Comparison of ENCODE assay signal across 21 cellular contexts in the genomic region with DNA sequence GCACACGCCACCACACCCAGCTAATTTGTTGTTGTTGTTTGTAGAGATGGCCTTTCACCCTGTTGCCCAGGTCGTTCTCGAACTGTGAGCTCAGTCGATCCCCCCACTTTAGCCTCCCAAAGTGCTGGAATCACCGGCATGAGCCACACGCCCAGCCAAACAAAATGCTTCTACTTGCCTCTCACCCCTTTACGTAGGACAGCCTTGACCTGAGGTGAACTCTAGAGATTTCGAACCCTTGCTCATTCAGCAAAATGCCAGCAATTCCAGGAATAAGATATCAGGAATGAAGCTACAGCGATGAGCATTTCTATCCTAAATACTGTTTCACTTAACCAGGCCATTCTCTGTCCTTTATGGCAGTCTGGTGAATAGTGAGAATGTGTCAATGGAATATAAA.
A peak's percentile ranks its signal among the peaks of the same experiment; 100 is the strongest.
DNase-seq lines count a peak whose midpoint lies in the region; ATAC-seq and TF ChIP-seq lines count a peak whose summit lies in the region.
"Had no signal": no experiment of that assay in that cellular context is flagged by ENCODE, and none has a peak within 500 bp of the region (broad histone marks: within the 10 kb centered on the region; RNA-seq: fewer than 3 reads in every experiment).

No MANE protein-coding gene starts in this region.

- no peak overlapping the region for H4K91ac ChIP-seq in trophoblast cell (ENCODE audit: low read depth, low read length)

- H3K4me3 ChIP-seq in RWPE2 (ENCODE audit: severe bottlenecking) = no peak overlapping the region
- H3K4me3 ChIP-seq in hepatocyte = no peak overlapping the region
- no peak overlapping the region for H3K4me3 ChIP-seq in trophoblast cell (ENCODE audit: low read depth, low read length)
- H3K4me3 ChIP-seq: BLaER1, MG63 had no signal

- peak; percentile 1 for DNase-seq in D341Med (ENCODE audit: low spot score)
- DNase-seq in RWPE2 (ENCODE audit: low spot score) = peak; percentile 50
- DNase-seq in hepatocyte (ENCODE audit: low spot score) = peak; percentile 0
- peak; percentile 80 to 86 for DNase-seq in trophoblast cell
- no peak for DNase-seq in OCI-M2 (lab: John Stamatoyannopoulos, UW; ENCODE audit: unreplicated experiment)
- DNase-seq in cortex of kidney (lab: John Stamatoyannopoulos, UW) = no peak
- no peak for DNase-seq in T-helper 2 cell
- DNase-seq: CD4-positive, alpha-beta memory T cell; EL; HFFc6; Karpas-422; MG63; NCI-H1048; NCI-H1436; NCI-H1930; NCI-H345; NCI-H524 treated with DMSO at 0.1 percent for 48 hours; PC-3; RPMI8226; SIG-M5 had no signal

- H3K79me2 ChIP-seq in hepatocyte (no peaks in the 10 kb centered on the region), trophoblast cell (ENCODE audit: control insufficient read depth, insufficient read depth, low read length, poor library complexity) (no peaks in the 10 kb centered on the region)

- H3K27me3 ChIP-seq in RWPE2 (ENCODE audit: insufficient read depth, poor library complexity, severe bottlenecking) (no peaks in the 10 kb centered on the region), hepatocyte (no peaks in the 10 kb centered on the region), trophoblast cell (ENCODE audit: insufficient read depth, low read length) (no peaks in the 10 kb centered on the region)
- H3K27me3 ChIP-seq: BLaER1, MG63 had no signal

- no peak overlapping the region for H3K4ac ChIP-seq in trophoblast cell (ENCODE audit: low read depth, low read length)

- H2BK5ac ChIP-seq in trophoblast cell (ENCODE audit: low read depth, low read length, poor library complexity) = no peak overlapping the region

- ATAC-seq in RWPE2 (ENCODE audit: low read depth) = no peak
- ATAC-seq: PC-3 had no signal

- H3K14ac ChIP-seq in trophoblast cell (ENCODE audit: low read length) = no peak overlapping the region

- H4K8ac ChIP-seq in trophoblast cell (ENCODE audit: low read depth, low read length) = no peak overlapping the region

- no peaks in the 10 kb centered on the region for H3K9me2 ChIP-seq in hepatocyte (replicated peaks; ENCODE audit: insufficient read depth)

- no peak overlapping the region for H3K23ac ChIP-seq in trophoblast cell (ENCODE audit: low read length)

- no peak overlapping the region for H2BK120ac ChIP-seq in trophoblast cell (ENCODE audit: insufficient read depth, low read length, poor library complexity)

- no peak overlapping the region for H2BK12ac ChIP-seq in trophoblast cell (ENCODE audit: low read length)

- TF ChIP-seq CTCF in RWPE2 (IDR thresholded peaks at IDR 0.05; ENCODE audit: poor library complexity, severe bottlenecking) = no peak
- no peak for TF ChIP-seq CTCF in hepatocyte (IDR thresholded peaks at IDR 0.05; ENCODE audit: poor library complexity)

- H3K18ac ChIP-seq in trophoblast cell (ENCODE audit: low read length) = no peak overlapping the region

- H3K4me1 ChIP-seq in RWPE2 (ENCODE audit: insufficient read depth, poor library complexity, severe bottlenecking) (no peaks in the 10 kb centered on the region), hepatocyte (ENCODE audit: insufficient read depth) (no peaks in the 10 kb centered on the region), trophoblast cell (ENCODE audit: control insufficient read depth in 1 of 2, insufficient read depth in 2 of 2, low read length in 2 of 2) (no peaks in the 10 kb centered on the region)

- no peaks in the 10 kb centered on the region for H4K20me1 ChIP-seq in hepatocyte (ENCODE audit: insufficient read depth, poor library complexity, severe bottlenecking)
- H4K20me1 ChIP-seq: BLaER1 had no signal

- H3K27ac ChIP-seq in RWPE2 (ENCODE audit: poor library complexity, severe bottlenecking) (no peak overlapping the region), hepatocyte (no peak overlapping the region), trophoblast cell (ENCODE audit: low read depth, low read length) (no peak overlapping the region)
- H3K27ac ChIP-seq: BLaER1 had no signal

- H2AFZ ChIP-seq in hepatocyte (no peak overlapping the region), trophoblast cell (ENCODE audit: insufficient read depth, low read length, poor library complexity) (no peak overlapping the region)

- no peak overlapping the region for H3K9ac ChIP-seq in trophoblast cell (ENCODE audit: low read length)
- H3K9ac ChIP-seq: BLaER1 had no signal

- no peaks in the 10 kb centered on the region for H3K79me1 ChIP-seq in trophoblast cell (ENCODE audit: low read length)

- H3K9me3 ChIP-seq in RWPE2 (ENCODE audit: severe bottlenecking) (no peaks in the 10 kb centered on the region), hepatocyte (ENCODE audit: low read depth) (no peaks in the 10 kb centered on the region), trophoblast cell (ENCODE audit: insufficient read depth, low read depth, low read length) (peaks cover 2% of the 10 kb centered on the region)
- H3K9me3 ChIP-seq: BLaER1, MG63 had no signal

- H3K4me2 ChIP-seq in hepatocyte (no peak overlapping the region), trophoblast cell (ENCODE audit: low read length) (no peak overlapping the region)
- H3K4me2 ChIP-seq: BLaER1 had no signal

- 92% methylated on average over 9 of the region's 9 CpGs for WGBS in hepatocyte (ENCODE audit: low lambda C conversion rate, missing lambda C conversion rate)
- no CpG with 5 or more reads among the region's 9 CpGs for WGBS in trophoblast cell (ENCODE audit: extremely low coverage, insufficient coverage, insufficient read length)

- no peak overlapping the region for H2AK5ac ChIP-seq in trophoblast cell (ENCODE audit: low read length)

- H4K12ac ChIP-seq in trophoblast cell (ENCODE audit: low read depth, low read length) = no peak overlapping the region

- H3K36me3 ChIP-seq in RWPE2 (ENCODE audit: low read depth) (peaks cover 42% of the 10 kb centered on the region), hepatocyte (replicated peaks; ENCODE audit: insufficient read depth, low read depth) (no peaks in the 10 kb centered on the region), trophoblast cell (ENCODE audit: control insufficient read depth in 1 of 2, insufficient read depth in 2 of 2, low read length in 2 of 2) (no peaks in the 10 kb centered on the region)
- H3K36me3 ChIP-seq: BLaER1 had no signal

Comparison
In these comparisons a context has a peak if more than half of its experiments do, and no peak if none do; other contexts are left out.
1. DNase-seq: peak in D341Med (single experiment), RWPE2 (single experiment), hepatocyte (single experiment) and trophoblast cell (2 of 2); none in OCI-M2 (single experiment), cortex of kidney (single experiment) and T-helper 2 cell (0 of 5).